12 cellular contexts compared by ENCODE assay signal in the genomic region with DNA sequence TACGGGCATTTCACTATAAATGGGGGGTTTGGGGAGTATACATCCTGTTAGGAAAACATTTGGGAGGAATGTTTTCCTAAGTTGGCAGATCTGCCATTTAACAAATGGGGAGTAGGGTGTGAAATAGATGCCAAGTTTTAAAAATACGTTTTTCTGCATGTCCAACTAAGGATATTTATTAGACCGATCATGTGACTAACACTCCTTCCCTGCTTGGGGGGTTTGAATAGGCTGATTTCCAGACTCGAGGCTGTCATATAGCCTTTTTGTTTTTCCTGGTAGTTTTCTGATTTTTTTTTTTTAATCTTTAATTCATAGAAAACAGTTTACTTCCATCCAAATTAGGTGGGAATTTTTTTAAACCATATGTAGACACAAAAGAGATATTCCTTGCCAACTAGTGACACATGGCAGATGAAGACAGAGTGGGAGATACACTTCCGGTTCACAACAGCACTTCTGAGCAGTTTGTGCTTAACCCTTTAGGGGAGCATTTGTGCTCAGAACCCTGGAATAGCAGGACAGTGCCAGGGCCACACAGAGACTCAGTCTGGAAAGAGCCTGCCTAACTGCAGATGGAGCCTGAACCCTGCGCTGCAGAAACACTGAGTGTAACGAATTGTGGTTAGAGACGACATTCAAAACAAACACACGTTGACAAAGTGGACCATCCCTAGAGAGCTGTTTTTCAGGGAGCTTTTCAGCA. TPM values are rescaled to one million over a fixed set of nuclear protein-coding genes. Genes with fewer than 3 reads are reported as not detected.
DNase-seq lines count a peak whose midpoint lies in the region; ATAC-seq and TF ChIP-seq lines count a peak whose summit lies in the region.
"Had no signal": no experiment of that assay in that cellular context is flagged by ENCODE, and none has a peak within 500 bp of the region (broad histone marks: within the 10 kb centered on the region; RNA-seq: fewer than 3 reads in every experiment).

No MANE protein-coding gene starts in this region.

- peaks cover 91 to 100% (median 95%) of the 10 kb centered on the region in 10 experiments for H3K4me1 ChIP-seq in BLaER1 treated with 17β-estradiol and CSF1 and Interleukin-3, amounts not matched to agents 10 nM and 100 nM
- H3K4me1 ChIP-seq in HEK293 (ENCODE audit: control insufficient read depth, insufficient read depth, low read length), result peaks cover 17% of the 10 kb centered on the region

- no peak for TF ChIP-seq CTCF in HEK293 (tag by site-specific recombination; IDR thresholded peaks at IDR 0.05)

- no peak overlapping the region for H3K4me3 Mint-ChIP-seq in activated CD4-positive, alpha-beta T cell treated with anti-CD3 and anti-CD28 coated beads, Interleukin-2, amount 10 ng/mL, durations not matched to agents 24 days and 14 days
- H3K4me3 Mint-ChIP-seq: activated T-helper 1 cell treated with anti-CD3 and anti-CD28 coated beads, Interleukin-12 subunit alpha, Interleukin-12 subunit beta, Interleukin-2, Interleukin-4 antibody, amounts not matched to agents 30 ng/mL and 10 ng/mL and 1 ng/mL, durations not matched to agents 14 hours and 24 hours and 36 hours had no signal

- H3K9me3 Mint-ChIP-seq in activated CD4-positive, alpha-beta T cell treated with anti-CD3 and anti-CD28 coated beads, Interleukin-2, amount 10 ng/mL, durations not matched to agents 24 days and 14 days, result no peaks in the 10 kb centered on the region
- H3K9me3 Mint-ChIP-seq: activated T-helper 1 cell treated with anti-CD3 and anti-CD28 coated beads, Interleukin-12 subunit alpha, Interleukin-12 subunit beta, Interleukin-2, Interleukin-4 antibody, amounts not matched to agents 30 ng/mL and 10 ng/mL and 1 ng/mL, durations not matched to agents 14 hours and 24 hours and 36 hours had no signal

- peak overlapping the region in 9 of 11 experiments; percentile 9 to 47 (median 23); a peak in 14 of 22 replicates for H3K27ac ChIP-seq in BLaER1 treated with 17β-estradiol and CSF1 and Interleukin-3, amounts not matched to agents 10 nM and 100 nM
- peak overlapping the region; percentile 13; the same call in 1 of the 2 replicates for H3K27ac ChIP-seq in HEK293 (ENCODE audit: extremely low read depth, low read depth, low read length)

- H3K9me3 ChIP-seq in BLaER1 treated with 17β-estradiol and CSF1 and Interleukin-3, amounts not matched to agents 10 nM and 100 nM (replicated peaks in 1 of 11), result no peaks in the 10 kb centered on the region
- H3K9me3 ChIP-seq in HEK293 (ENCODE audit: control insufficient read depth, insufficient read depth, low read depth, low read length), result no peaks in the 10 kb centered on the region
- H3K9me3 ChIP-seq: tibial nerve had no signal

- H3K4me1 Mint-ChIP-seq in activated CD4-positive, alpha-beta T cell treated with anti-CD3 and anti-CD28 coated beads, Interleukin-2, amount 10 ng/mL, durations not matched to agents 24 days and 14 days, result peaks cover 29% of the 10 kb centered on the region

- intact Hi-C loops in activated CD4-positive, alpha-beta T cell treated with anti-CD3 and anti-CD28 coated beads, Interleukin-2, amount 10 ng/mL, durations not matched to agents 24 days and 14 days (cut with micrococcal nuclease), result no loop called here

- CTCF ChIA-PET in HEK293 (lab: Yijun Ruan, JAX), result no interaction called here

- no peak overlapping the region for H3K4me3 ChIP-seq in BLaER1 treated with 17β-estradiol and CSF1 and Interleukin-3, amounts not matched to agents 10 nM and 100 nM
- no peak overlapping the region for H3K4me3 ChIP-seq in HEK293 (ENCODE audit: low read depth, low read length)
- H3K4me3 ChIP-seq: tibial nerve had no signal

- H3K9ac ChIP-seq in BLaER1 treated with 17β-estradiol and CSF1 and Interleukin-3, amounts not matched to agents 10 nM and 100 nM, result peak overlapping the region in 10 of 11 experiments; percentile 0 to 52 (median 18); a peak in 14 of 22 replicates

- H3K27me3 Mint-ChIP-seq in activated CD4-positive, alpha-beta T cell treated with anti-CD3 and anti-CD28 coated beads, Interleukin-2, amount 10 ng/mL, durations not matched to agents 24 days and 14 days, result no peaks in the 10 kb centered on the region

- peaks cover 0 to 11% (median 0%) of the 10 kb centered on the region in 11 experiments; a peak in 5 of 22 replicates for H3K36me3 ChIP-seq in BLaER1 treated with 17β-estradiol and CSF1 and Interleukin-3, amounts not matched to agents 10 nM and 100 nM
- H3K36me3 ChIP-seq in HEK293 (ENCODE audit: control insufficient read depth in 2 of 2, insufficient read depth in 1 of 2, low read length in 2 of 2), result no peaks in the 10 kb centered on the region
- H3K36me3 ChIP-seq: tibial nerve had no signal

- ATAC-seq in GM18907 (IDR thresholded peaks at IDR 0.05; ENCODE audit: unreplicated experiment), result no peak

- no peaks in the 10 kb centered on the region for H3K27me3 ChIP-seq in BLaER1 treated with 17β-estradiol and CSF1 and Interleukin-3, amounts not matched to agents 10 nM and 100 nM
- H3K27me3 ChIP-seq: tibial nerve had no signal

- no peak overlapping the region for H3K27ac Mint-ChIP-seq in activated CD4-positive, alpha-beta T cell treated with anti-CD3 and anti-CD28 coated beads, Interleukin-2, amount 10 ng/mL, durations not matched to agents 24 days and 14 days
- H3K27ac Mint-ChIP-seq: activated T-helper 1 cell treated with anti-CD3 and anti-CD28 coated beads, Interleukin-12 subunit alpha, Interleukin-12 subunit beta, Interleukin-2, Interleukin-4 antibody, amounts not matched to agents 30 ng/mL and 10 ng/mL and 1 ng/mL, durations not matched to agents 14 hours and 24 hours and 36 hours had no signal

- POLR2A ChIA-PET in HEK293 (lab: Yijun Ruan, JAX), result interaction anchor here (0.6 kb wide), 1 partner anchor 21 kb away, joined by 4 read pairs; no protein-coding TSS in a partner anchor

- peaks cover 2% of the 10 kb centered on the region for H3K36me3 Mint-ChIP-seq in activated CD4-positive, alpha-beta T cell treated with anti-CD3 and anti-CD28 coated beads, Interleukin-2, amount 10 ng/mL, durations not matched to agents 24 days and 14 days (ENCODE audit: low read depth)

- DNase-seq in amniotic epithelial cell (ENCODE audit: low read depth), result peak; percentile 46
- DNase-seq in myocyte (ENCODE audit: low read depth), result peak; percentile 39
- DNase-seq in activated gamma-delta T cell treated with Interleukin-2 at 50 U/mL for 16 hours, result no peak
- no peak for DNase-seq in activated CD4-positive, alpha-beta T cell treated with anti-CD3 and anti-CD28 coated beads, Interleukin-2, amount 10 ng/mL, durations not matched to agents 24 days and 14 days
- DNase-seq in activated CD4-positive, CD25-positive, alpha-beta regulatory T cell treated with anti-CD3 and anti-CD28 coated beads, Interleukin-2, amount 50 U/mL, for 72 hours, result no peak
- DNase-seq: hippocampal formation; stimulated activated CD4-positive, alpha-beta T cell treated with anti-CD3 and anti-CD28 coated beads, Interleukin-4, amount 100 ng/mL, for 4 hours had no signal

- H4K20me1 ChIP-seq in BLaER1 treated with 17β-estradiol and CSF1 and Interleukin-3, amounts not matched to agents 10 nM and 100 nM, result peaks cover 0 to 100% (median 95%) of the 10 kb centered on the region in 11 experiments; a peak in 18 of 22 replicates

- peak overlapping the region; percentile 56 to 99 (median 75) for H3K4me2 ChIP-seq in BLaER1 treated with 17β-estradiol and CSF1 and Interleukin-3, amounts not matched to agents 10 nM and 100 nM

TF ChIP-seq in HEK293, 187 proteins besides CTCF, POLR2A, EP300 and RAD21:
- TF ChIP-seq, protein P1, sequence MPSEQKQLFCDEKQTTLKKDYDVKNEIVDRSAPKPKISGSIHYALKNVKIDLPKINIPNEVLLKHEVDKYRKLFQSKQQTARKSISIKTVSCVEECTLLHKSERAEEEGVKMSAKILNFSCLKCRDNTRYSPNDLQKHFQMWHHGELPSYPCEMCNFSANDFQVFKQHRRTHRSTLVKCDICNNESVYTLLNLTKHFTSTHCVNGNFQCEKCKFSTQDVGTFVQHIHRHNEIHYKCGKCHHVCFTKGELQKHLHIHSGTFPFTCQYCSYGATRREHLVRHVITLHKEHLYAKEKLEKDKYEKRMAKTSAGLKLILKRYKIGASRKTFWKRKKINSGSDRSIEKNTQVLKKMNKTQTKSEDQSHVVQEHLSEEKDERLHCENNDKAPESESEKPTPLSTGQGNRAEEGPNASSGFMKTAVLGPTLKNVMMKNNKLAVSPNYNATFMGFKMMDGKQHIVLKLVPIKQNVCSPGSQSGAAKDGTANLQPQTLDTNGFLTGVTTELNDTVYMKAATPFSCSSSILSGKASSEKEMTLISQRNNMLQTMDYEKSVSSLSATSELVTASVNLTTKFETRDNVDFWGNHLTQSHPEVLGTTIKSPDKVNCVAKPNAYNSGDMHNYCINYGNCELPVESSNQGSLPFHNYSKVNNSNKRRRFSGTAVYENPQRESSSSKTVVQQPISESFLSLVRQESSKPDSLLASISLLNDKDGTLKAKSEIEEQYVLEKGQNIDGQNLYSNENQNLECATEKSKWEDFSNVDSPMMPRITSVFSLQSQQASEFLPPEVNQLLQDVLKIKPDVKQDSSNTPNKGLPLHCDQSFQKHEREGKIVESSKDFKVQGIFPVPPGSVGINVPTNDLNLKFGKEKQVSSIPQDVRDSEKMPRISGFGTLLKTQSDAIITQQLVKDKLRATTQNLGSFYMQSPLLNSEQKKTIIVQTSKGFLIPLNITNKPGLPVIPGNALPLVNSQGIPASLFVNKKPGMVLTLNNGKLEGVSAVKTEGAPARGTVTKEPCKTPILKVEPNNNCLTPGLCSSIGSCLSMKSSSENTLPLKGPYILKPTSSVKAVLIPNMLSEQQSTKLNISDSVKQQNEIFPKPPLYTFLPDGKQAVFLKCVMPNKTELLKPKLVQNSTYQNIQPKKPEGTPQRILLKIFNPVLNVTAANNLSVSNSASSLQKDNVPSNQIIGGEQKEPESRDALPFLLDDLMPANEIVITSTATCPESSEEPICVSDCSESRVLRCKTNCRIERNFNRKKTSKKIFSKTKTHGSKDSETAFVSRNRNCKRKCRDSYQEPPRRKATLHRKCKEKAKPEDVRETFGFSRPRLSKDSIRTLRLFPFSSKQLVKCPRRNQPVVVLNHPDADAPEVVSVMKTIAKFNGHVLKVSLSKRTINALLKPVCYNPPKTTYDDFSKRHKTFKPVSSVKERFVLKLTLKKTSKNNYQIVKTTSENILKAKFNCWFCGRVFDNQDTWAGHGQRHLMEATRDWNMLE (tag by site-specific recombination; conservative IDR thresholded peaks at IDR 0.05; ENCODE audit: low read depth), result peak; percentile 44; the same call in 1 of the 2 replicates
- TF ChIP-seq WT1 (tag by site-specific recombination; IDR thresholded peaks at IDR 0.05), result peak; percentile 54; the same call in 1 of the 2 replicates
- TF ChIP-seq ZBTB48 (tag by site-specific recombination; IDR thresholded peaks at IDR 0.05), result peak; percentile 82; the same call in 1 of the 2 replicates
- no peak for TF ChIP-seq ZNF133 (tag by site-specific recombination; IDR thresholded peaks at IDR 0.05)

RNA-seq across cellular contexts. Expression of gene GATAD2A, which starts 5.6 kb away (rescaled TPM):
- total RNA-seq in myocyte, result 49.5 and 65.8 TPM in 2 replicates
- polyA plus RNA-seq in myocyte (2012), result 65.0 TPM
- 134 and 135 TPM in 2 replicates for total RNA-seq in activated CD4-positive, alpha-beta T cell treated with anti-CD3 and anti-CD28 coated beads, Interleukin-2, amount 10 ng/mL, durations not matched to agents 24 days and 14 days

Comparison
In these comparisons a context has a peak if more than half of its experiments do, and no peak if none do; other contexts are left out.
1. DNase-seq: peak in amniotic epithelial cell (single experiment) and myocyte (single experiment); none in activated gamma-delta T cell treated with Interleukin-2 at 50 U/mL for 16 hours (single experiment), activated CD4-positive, alpha-beta T cell treated with anti-CD3 and anti-CD28 coated beads, Interleukin-2, amount 10 ng/mL, durations not matched to agents 24 days and 14 days (single experiment) and activated CD4-positive, CD25-positive, alpha-beta regulatory T cell treated with anti-CD3 and anti-CD28 coated beads, Interleukin-2, amount 50 U/mL, for 72 hours (single experiment).